20 cellular contexts compared by ENCODE assay signal in the genomic region with DNA sequence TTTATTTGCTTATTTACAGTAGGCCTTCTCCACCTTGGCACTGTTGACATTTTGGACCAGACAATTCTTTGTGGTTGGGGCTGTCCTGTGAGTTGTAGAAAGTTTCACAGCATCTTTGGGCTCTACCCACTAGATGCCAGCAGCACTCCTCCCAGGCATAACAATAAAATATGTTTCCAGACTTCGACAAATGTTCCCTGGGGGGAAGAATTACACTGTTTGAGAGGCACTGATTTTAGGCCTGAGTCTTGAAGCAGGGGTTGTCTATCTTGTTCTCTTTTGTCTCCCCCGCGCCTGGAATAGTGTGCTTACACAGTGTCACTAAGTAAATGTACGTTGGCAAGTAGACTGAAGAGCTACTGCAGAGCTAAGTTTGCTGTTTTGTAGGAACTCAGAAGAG.
A peak's percentile ranks its signal among the peaks of the same experiment; 100 is the strongest.
DNase-seq lines count a peak whose midpoint lies in the region; ATAC-seq and TF ChIP-seq lines count a peak whose summit lies in the region.
"Had no signal": no experiment of that assay in that cellular context is flagged by ENCODE, and none has a peak within 500 bp of the region (broad histone marks: within the 10 kb centered on the region; RNA-seq: fewer than 3 reads in every experiment).

No MANE protein-coding gene starts in this region.

- no peak overlapping the region for H3K4me3 ChIP-seq in BJ (ENCODE audit: low read depth, low read length)
- H3K4me3 ChIP-seq in Panc1 (ENCODE audit: low read depth in 2 of 2, low read length in 2 of 2): no peak overlapping the region
- no peak overlapping the region for H3K4me3 ChIP-seq in neural cell (ENCODE audit: low read length)

- CTCF ChIA-PET in BJ (lab: Yijun Ruan, JAX) (interaction anchor here (0.6 to 1.1 kb wide), 2 partner anchors 214 to 226 kb away, joined by 3 read pairs; no protein-coding TSS in a partner anchor), Panc1 (lab: Charles Lee) (no interaction called here)

- DNase-seq in BJ (ENCODE audit: low read depth) (no peak), Panc1 (ENCODE audit: low read depth, low spot score) (no peak), dermis blood vessel endothelial cell (peak; percentile 5), GM13976 (ENCODE audit: low spot score) (no peak), NAMALWA (ENCODE audit: low spot score) (no peak), NCI-H82 treated with DMSO at 0.1 percent for 48 hours (lab: John Stamatoyannopoulos, UW; ENCODE audit: unreplicated experiment) (no peak)
- no peak for DNase-seq in activated CD4-positive, alpha-beta T cell treated with anti-CD3 and anti-CD28 coated beads, Interleukin-2, amount 50 U/mL, for 1 hour
- DNase-seq: activated CD4-positive, alpha-beta T cell treated with anti-CD3 and anti-CD28 coated beads, Interleukin-2, amount 50 U/mL, for 48 hours; activated naive CD8-positive, alpha-beta T cell treated with anti-CD3 and anti-CD28 coated beads, Interleukin-2, amount 50 U/mL, for 24 hours; cortex of kidney; DMS79 treated with DMSO at 0.1 percent for 48 hours; HCEC 1CT; SIG-M5; stimulated activated CD4-positive, alpha-beta T cell treated with anti-CD3 and anti-CD28 coated beads, Interleukin-2, amount 100 ng/mL, for 48 hours; stimulated activated CD8-positive, alpha-beta memory T cell treated with anti-CD3 and anti-CD28 coated beads, Interleukin-4, amount 100 ng/mL, for 48 hours; T1000 had no signal

- TF ChIP-seq RAD21 in neural cell (conservative IDR thresholded peaks at IDR 0.05): peak; percentile 12

- H2AFZ ChIP-seq in neural cell (ENCODE audit: low read depth, low read length): no peak overlapping the region

- no peak overlapping the region for H3K4me2 ChIP-seq in neural cell (ENCODE audit: low read length)

- H3K9me2 ChIP-seq in neural cell (ENCODE audit: insufficient read depth, low read length): no peaks in the 10 kb centered on the region

- H3K36me3 ChIP-seq in BJ (ENCODE audit: control insufficient read depth, insufficient read depth, low read length) (no peaks in the 10 kb centered on the region), Panc1 (ENCODE audit: control insufficient read depth, insufficient read depth, low read length) (no peaks in the 10 kb centered on the region), neural cell (ENCODE audit: insufficient read depth, low read length) (no peaks in the 10 kb centered on the region)

- intact Hi-C loops in Panc1 (cut with micrococcal nuclease; ENCODE audit: unreplicated experiment): no loop called here

- POLR2A ChIA-PET in BJ (lab: Charles Lee) (no interaction called here), Panc1 (lab: Charles Lee) (no interaction called here)

- no peak overlapping the region for H3K9ac ChIP-seq in neural cell (ENCODE audit: low read length)

- no peaks in the 10 kb centered on the region for H3K27me3 ChIP-seq in BJ (ENCODE audit: control insufficient read depth, insufficient read depth, low read length)
- no peaks in the 10 kb centered on the region for H3K27me3 ChIP-seq in Panc1 (ENCODE audit: control insufficient read depth, insufficient read depth, low read length)
- H3K27me3 ChIP-seq in neural cell (ENCODE audit: insufficient read depth, low read depth, low read length): no peaks in the 10 kb centered on the region

- BruUV-seq in Panc1 (replicated peaks; lab: Mats Ljungman, UMichigan): no TSS peak

- TF ChIP-seq EP300 in neural cell (conservative IDR thresholded peaks at IDR 0.05; ENCODE audit: poor library complexity, severe bottlenecking): no peak

- H3K9me3 ChIP-seq in Panc1 (ENCODE audit: control insufficient read depth, insufficient read depth, low read depth, low read length) (no peaks in the 10 kb centered on the region), neural cell (ENCODE audit: low read length) (no peaks in the 10 kb centered on the region)

- no peaks in the 10 kb centered on the region for H3K79me2 ChIP-seq in neural cell (replicated peaks; ENCODE audit: insufficient read depth, low read length)

- in situ Hi-C loops in Panc1 (cut with HindIII; ENCODE audit: low pct_unique_long_range_greater_than_20kb, low sequenced_read_pairs): no loop called here
- in situ Hi-C loops in GM13976 (cut with MboI; ENCODE audit: low sequenced_read_pairs, unreplicated experiment): no loop called here

- TF ChIP-seq CTCF in BJ (IDR thresholded peaks at IDR 0.05; ENCODE audit: insufficient read depth, low read depth, low read length) (peak; percentile 36), Panc1 (IDR thresholded peaks at IDR 0.05) (peak; percentile 4; the same call in 1 of the 2 replicates), neural cell (IDR thresholded peaks at IDR 0.05; ENCODE audit: poor library complexity, severe bottlenecking) (no peak), GM13976 (IDR thresholded peaks at IDR 0.05; ENCODE audit: borderline replicate concordance, control extremely low read depth, extremely low read depth, insufficient read depth, missing control alignments) (no peak)

- no peaks in the 10 kb centered on the region for H3F3A ChIP-seq in neural cell (ENCODE audit: insufficient read depth, low read length, poor library complexity, severe bottlenecking)

- H3K4me1 ChIP-seq in Panc1 (ENCODE audit: control insufficient read depth, insufficient read depth, low read length): no peaks in the 10 kb centered on the region

- no peak for ATAC-seq in Panc1
- ATAC-seq: activated naive CD8-positive, alpha-beta T cell treated with anti-CD3 and anti-CD28 coated beads, Interleukin-2, amount 50 U/mL, for 24 hours; esophagus mucosa; natural killer cell treated with Interleukin-12 subunit alpha and Interleukin-12 subunit beta and Interleukin-15 and Interleukin-18, amount 100 ng/mL, for 72 hours; sciatic nerve had no signal

- H3K27ac ChIP-seq in Panc1 (ENCODE audit: low read length) (no peak overlapping the region), neural cell (ENCODE audit: low read length) (no peak overlapping the region)

- H4K20me1 ChIP-seq in neural cell (ENCODE audit: insufficient read depth): no peaks in the 10 kb centered on the region

TF ChIP-seq in neural cell, 6 proteins besides CTCF, POLR2A, EP300 and RAD21:
- TF ChIP-seq MXI1 (conservative IDR thresholded peaks at IDR 0.05; ENCODE audit: poor library complexity, severe bottlenecking): no peak
- TF ChIP-seq TAF1 (IDR thresholded peaks at IDR 0.05; ENCODE audit: low read depth): no peak
- no peak for TF ChIP-seq EZH2 (IDR thresholded peaks at IDR 0.05; ENCODE audit: borderline replicate concordance, insufficient read depth, low read length, poor library complexity, severe bottlenecking)
- TF ChIP-seq, protein P1, sequence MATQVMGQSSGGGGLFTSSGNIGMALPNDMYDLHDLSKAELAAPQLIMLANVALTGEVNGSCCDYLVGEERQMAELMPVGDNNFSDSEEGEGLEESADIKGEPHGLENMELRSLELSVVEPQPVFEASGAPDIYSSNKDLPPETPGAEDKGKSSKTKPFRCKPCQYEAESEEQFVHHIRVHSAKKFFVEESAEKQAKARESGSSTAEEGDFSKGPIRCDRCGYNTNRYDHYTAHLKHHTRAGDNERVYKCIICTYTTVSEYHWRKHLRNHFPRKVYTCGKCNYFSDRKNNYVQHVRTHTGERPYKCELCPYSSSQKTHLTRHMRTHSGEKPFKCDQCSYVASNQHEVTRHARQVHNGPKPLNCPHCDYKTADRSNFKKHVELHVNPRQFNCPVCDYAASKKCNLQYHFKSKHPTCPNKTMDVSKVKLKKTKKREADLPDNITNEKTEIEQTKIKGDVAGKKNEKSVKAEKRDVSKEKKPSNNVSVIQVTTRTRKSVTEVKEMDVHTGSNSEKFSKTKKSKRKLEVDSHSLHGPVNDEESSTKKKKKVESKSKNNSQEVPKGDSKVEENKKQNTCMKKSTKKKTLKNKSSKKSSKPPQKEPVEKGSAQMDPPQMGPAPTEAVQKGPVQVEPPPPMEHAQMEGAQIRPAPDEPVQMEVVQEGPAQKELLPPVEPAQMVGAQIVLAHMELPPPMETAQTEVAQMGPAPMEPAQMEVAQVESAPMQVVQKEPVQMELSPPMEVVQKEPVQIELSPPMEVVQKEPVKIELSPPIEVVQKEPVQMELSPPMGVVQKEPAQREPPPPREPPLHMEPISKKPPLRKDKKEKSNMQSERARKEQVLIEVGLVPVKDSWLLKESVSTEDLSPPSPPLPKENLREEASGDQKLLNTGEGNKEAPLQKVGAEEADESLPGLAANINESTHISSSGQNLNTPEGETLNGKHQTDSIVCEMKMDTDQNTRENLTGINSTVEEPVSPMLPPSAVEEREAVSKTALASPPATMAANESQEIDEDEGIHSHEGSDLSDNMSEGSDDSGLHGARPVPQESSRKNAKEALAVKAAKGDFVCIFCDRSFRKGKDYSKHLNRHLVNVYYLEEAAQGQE (IDR thresholded peaks at IDR 0.05; ENCODE audit: borderline replicate concordance): no peak
- no peak for TF ChIP-seq POLR2AphosphoS5 (IDR thresholded peaks at IDR 0.05)
- no peak for TF ChIP-seq SMC3 (conservative IDR thresholded peaks at IDR 0.05; ENCODE audit: poor library complexity)

Comparison
In these comparisons a context has a peak if more than half of its experiments do, and no peak if none do; other contexts are left out.
1. CTCF ChIP-seq: peak in BJ (single experiment) and Panc1 (single experiment); none in neural cell (single experiment) and GM13976 (single experiment).